15 cellular contexts compared by ENCODE assay signal in genomic region chr4:4269326-4269725, GRCh38. TPM values are rescaled to one million over a fixed set of nuclear protein-coding genes. Genes with fewer than 3 reads are reported as not detected.
A peak's percentile ranks its signal among the peaks of the same experiment; 100 is the strongest.
DNase-seq lines count a peak whose midpoint lies in the region; ATAC-seq and TF ChIP-seq lines count a peak whose summit lies in the region.
"Had no signal": no experiment of that assay in that cellular context is flagged by ENCODE, and none has a peak within 500 bp of the region (broad histone marks: within the 10 kb centered on the region; RNA-seq: fewer than 3 reads in every experiment).

No MANE protein-coding gene starts in this region.

- no peaks in the 10 kb centered on the region for H3K27me3 ChIP-seq in PC-3 (ENCODE audit: low read length)
- H3K27me3 ChIP-seq: adrenal gland had no signal

- no peak overlapping the region for H3K9ac ChIP-seq in PC-3 (ENCODE audit: low read length)

- CTCF ChIA-PET in PC-3 (lab: Charles Lee) = interaction anchor here (1.0 kb wide), 1 partner anchor 9 kb away, joined by 3 read pairs; no protein-coding TSS in a partner anchor

- DNase-seq in CD1c-positive myeloid dendritic cell (ENCODE audit: extremely low spot score) (peak; percentile 16), PC-3 (no peak), mucosa of descending colon (peak in 1 of 3 donors; percentile 54), GOT3 (lab: John Stamatoyannopoulos, UW) (no peak), NCI-H510A (lab: John Stamatoyannopoulos, UW) (no peak), NCI-H2029 treated with DMSO at 0.1 percent for 48 hours (lab: John Stamatoyannopoulos, UW) (no peak)
- peak; percentile 32 for DNase-seq in activated gamma-delta T cell treated with anti-CD3 and anti-CD28 coated beads, Interleukin-2, amount 50 U/mL, for 16 hours (ENCODE audit: low read depth)
- DNase-seq: adrenal gland; cortex of kidney; GDM1; NCI-H1930; stimulated activated CD4-positive, alpha-beta T cell treated with anti-CD3 and anti-CD28 coated beads, Interleukin-4, amount 100 ng/mL, for 1 hour had no signal

- peak overlapping the region; percentile 18; the same call in 1 of the 2 replicates for H3K27ac ChIP-seq in PC-3 (ENCODE audit: low read length)
- H3K27ac ChIP-seq: adrenal gland, HL-60 had no signal

- H3K4me2 ChIP-seq in PC-3 (ENCODE audit: low read length) = 0 out of 2 replicates have a peak overlapping the region, but pooled peaks have one; percentile 22

- POLR2A ChIA-PET in PC-3 (lab: Charles Lee; ENCODE audit: unreplicated experiment) = no interaction called here

- no peaks in the 10 kb centered on the region for H4K20me1 ChIP-seq in PC-3 (ENCODE audit: low read length)

- TF ChIP-seq CTCF in PC-3 (conservative IDR thresholded peaks at IDR 0.05; ENCODE audit: low read depth, low read length) (no peak), mucosa of descending colon (IDR thresholded peaks at IDR 0.05) (no peak)

- no peak overlapping the region for H2AFZ ChIP-seq in PC-3 (ENCODE audit: low read length)

- no peak for ATAC-seq in PC-3
- ATAC-seq in mucosa of descending colon = peak; percentile 70

- H3K4me1 ChIP-seq in PC-3 (ENCODE audit: insufficient read depth, low read length) = peaks cover 10% of the 10 kb centered on the region; the same call in 1 of the 2 replicates
- no peaks in the 10 kb centered on the region for H3K4me1 ChIP-seq in mucosa of descending colon (ENCODE audit: low read depth)
- H3K4me1 ChIP-seq: adrenal gland, HAP-1 had no signal

- H3K9me3 ChIP-seq in PC-3 (ENCODE audit: low read length) = no peaks in the 10 kb centered on the region
- no peaks in the 10 kb centered on the region for H3K9me3 ChIP-seq in mucosa of descending colon
- H3K9me3 ChIP-seq: adrenal gland, HAP-1 had no signal

- peaks cover 17% of the 10 kb centered on the region for H3K36me3 ChIP-seq in PC-3 (ENCODE audit: low read depth, low read length)
- peaks cover 7% of the 10 kb centered on the region for H3K36me3 ChIP-seq in mucosa of descending colon (ENCODE audit: low read depth)

- H3K9me2 ChIP-seq in PC-3 (replicated peaks; ENCODE audit: low read length) = no peaks in the 10 kb centered on the region

- intact Hi-C loops in PC-3 (cut with micrococcal nuclease) = no loop called here
- intact Hi-C loops in mucosa of descending colon (cut with DNase I, micrococcal nuclease) = no loop called here

- no peaks in the 10 kb centered on the region for H3K79me2 ChIP-seq in PC-3 (ENCODE audit: low read length)

- BruUV-seq in PC-3 (replicated peaks; lab: Mats Ljungman, UMichigan) = no TSS peak

- H3K4me3 ChIP-seq in PC-3 (ENCODE audit: low read length) (no peak overlapping the region), mucosa of descending colon (no peak overlapping the region)
- H3K4me3 ChIP-seq: adrenal gland, HAP-1 had no signal

- H3F3A ChIP-seq in PC-3 (ENCODE audit: low read length, unreplicated experiment) = no peaks in the 10 kb centered on the region

RNA-seq across cellular contexts. Expression of gene LYAR, which starts 20.6 kb away (rescaled TPM):
- total RNA-seq in PC-3 (2014; rRNA removed) (37.5 and 41.3 TPM in 2 replicates), mucosa of descending colon (10 to 100 TPM in 1 of 3 donors, 1 to 10 TPM in 2; 5.2 to 12.9 (median 8.2) TPM)

RNA-seq across cellular contexts. Expression of gene ZBTB49, which starts 20.7 kb away (rescaled TPM):
- total RNA-seq in PC-3 (2014; rRNA removed) = 1.1 and 3.2 TPM in 2 replicates
- total RNA-seq in mucosa of descending colon = 1 to 10 TPM; 3.5 to 8.9 (median 8.4) TPM

RNA-seq across cellular contexts. Expression of gene TMEM128, which starts 21.3 kb away (rescaled TPM):
- total RNA-seq in PC-3 (2014; rRNA removed) = 4.7 and 10.1 TPM in 2 replicates
- 10 to 100 TPM; 14.9 to 20.7 (median 19.6) TPM for total RNA-seq in mucosa of descending colon

RNA-seq across cellular contexts. Expression of gene OTOP1, which starts 42.6 kb away (rescaled TPM):
- total RNA-seq in PC-3 (2014; rRNA removed) (not detected in 2 replicates), mucosa of descending colon (not detected)
- total RNA-seq: adrenal gland, mucosa of gallbladder had no signal

Comparison
In these comparisons a context has a peak if more than half of its experiments do, and no peak if none do; other contexts are left out.
1. DNase-seq: peak in CD1c-positive myeloid dendritic cell (single experiment) and activated gamma-delta T cell treated with anti-CD3 and anti-CD28 coated beads, Interleukin-2, amount 50 U/mL, for 16 hours (single experiment); none in PC-3 (single experiment), GOT3 (single experiment), NCI-H510A (single experiment) and NCI-H2029 treated with DMSO at 0.1 percent for 48 hours (single experiment).